8 cellular contexts compared by ENCODE assay signal in genomic region chr12:108950991-108951739, GRCh38.
DNase-seq lines count a peak whose midpoint lies in the region; ATAC-seq, FAIRE-seq and TF ChIP-seq lines count a peak whose summit lies in the region.

No MANE protein-coding gene starts in this region.

- intact Hi-C loops in heart left ventricle (cut with DNase I): loop anchor here in 9 of 10 donors (2.0 to 10.0 kb wide), 17 partner anchors 64 to 389 kb away; partner anchors contain the start of genes ISCU (in 4 of the 9), SART3 (in 3 of the 9), ALKBH2 (in 2 of the 9) and SSH1 (in 2 of the 9)

- peaks cover 0 to 12% (median 2%) of the 10 kb centered on the region in 12 donors for H3K9me3 ChIP-seq in heart left ventricle

- H3K4me1 Mint-ChIP-seq in activated naive CD8-positive, alpha-beta T cell treated with anti-CD3 and anti-CD28 coated beads, Interleukin-2, amount 10 ng/mL, durations not matched to agents 7 days and 5 days: peaks cover 2% of the 10 kb centered on the region

- peak; percentile 86 for ATAC-seq in SK-N-SH treated with all-trans-retinoic acid at 6 μM for 48 hours
- ATAC-seq in activated naive CD8-positive, alpha-beta T cell treated with anti-CD3 and anti-CD28 coated beads, Interleukin-2, amount 10 ng/mL, durations not matched to agents 7 days and 5 days (ENCODE audit: low read depth): peak; percentile 79
- peak; percentile 34 to 73 (median 68) for ATAC-seq in heart left ventricle
- no peak for ATAC-seq in HG02885 (IDR thresholded peaks at IDR 0.05; ENCODE audit: poor library complexity, unreplicated experiment)

- peaks cover 0 to 18% (median 7%) of the 10 kb centered on the region in 12 donors for H3K4me1 ChIP-seq in heart left ventricle

- WGBS in heart left ventricle, 4 donors: 24 to 27% (median 25%) methylated on average over 12 of the region's 12 CpGs

- peaks cover 24% of the 10 kb centered on the region for H3K27me3 Mint-ChIP-seq in activated naive CD8-positive, alpha-beta T cell treated with anti-CD3 and anti-CD28 coated beads, Interleukin-2, amount 10 ng/mL, durations not matched to agents 7 days and 5 days

- H3K4me3 Mint-ChIP-seq in activated naive CD8-positive, alpha-beta T cell treated with anti-CD3 and anti-CD28 coated beads, Interleukin-2, amount 10 ng/mL, durations not matched to agents 7 days and 5 days: no peak overlapping the region

- TF ChIP-seq POLR2A in heart left ventricle (IDR thresholded peaks at IDR 0.05): no peak

- POLR2A ChIA-PET in activated naive CD8-positive, alpha-beta T cell treated with anti-CD3 and anti-CD28 coated beads, Interleukin-2, amount 10 ng/mL, durations not matched to agents 7 days and 5 days (lab: Charles Lee): interaction anchor here (1.7 kb wide), 1 partner anchor 94 kb away, joined by 5 read pairs; the partner anchor contains the start of gene SSH1

- peaks cover 7% of the 10 kb centered on the region for H3K9me3 Mint-ChIP-seq in activated naive CD8-positive, alpha-beta T cell treated with anti-CD3 and anti-CD28 coated beads, Interleukin-2, amount 10 ng/mL, durations not matched to agents 7 days and 5 days

- H3K27me3 ChIP-seq in heart left ventricle: no peaks in the 10 kb centered on the region

- H3K27ac ChIP-seq in heart left ventricle: peak overlapping the region in 1 of 12 donors; percentile 36

- peak overlapping the region in 2 of 12 donors; percentile 9 to 21 for H3K4me3 ChIP-seq in heart left ventricle

- no peaks in the 10 kb centered on the region for H3K36me3 Mint-ChIP-seq in activated naive CD8-positive, alpha-beta T cell treated with anti-CD3 and anti-CD28 coated beads, Interleukin-2, amount 10 ng/mL, durations not matched to agents 7 days and 5 days

- no peaks in the 10 kb centered on the region for H3K36me3 ChIP-seq in heart left ventricle

- FAIRE-seq in urothelium cell line (lab: Jason Lieb, UNC): no peak

- DNase-seq in GM10266 (ENCODE audit: extremely low spot score) (peak; percentile 53), NCI-H1048 (lab: John Stamatoyannopoulos, UW) (peak; percentile 5), heart left ventricle (peak; percentile 50 to 75 (median 67)), putamen (ENCODE audit: low spot score) (peak; percentile 69), urothelium cell line (ENCODE audit: low spot score) (peak; percentile 20)
- DNase-seq in activated naive CD8-positive, alpha-beta T cell treated with anti-CD3 and anti-CD28 coated beads, Interleukin-2, amount 10 ng/mL, durations not matched to agents 7 days and 5 days: peak; percentile 67

- TF ChIP-seq CTCF in GM10266 (IDR thresholded peaks at IDR 0.05; ENCODE audit: control insufficient read depth, insufficient read depth, low read depth, missing control alignments) (peak; percentile 83), heart left ventricle (IDR thresholded peaks at IDR 0.05) (peak; percentile 75 to 97 (median 88))

- H3K27ac Mint-ChIP-seq in activated naive CD8-positive, alpha-beta T cell treated with anti-CD3 and anti-CD28 coated beads, Interleukin-2, amount 10 ng/mL, durations not matched to agents 7 days and 5 days: no peak overlapping the region

TF ChIP-seq in SK-N-SH treated with all-trans-retinoic acid at 6 μM for 48 hours, 23 proteins besides CTCF, POLR2A, EP300 and RAD21:
- no peak for TF ChIP-seq ZFP30 (CRISPR knock-in tag; IDR thresholded peaks at IDR 0.05)

Comparison
In these comparisons a context has a peak if more than half of its experiments do, and no peak if none do; other contexts are left out.
1. DNase-seq: peak in every context shown above with its lines; median percentile 69 in putamen; 67 in activated naive CD8-positive, alpha-beta T cell treated with anti-CD3 and anti-CD28 coated beads, Interleukin-2, amount 10 ng/mL, durations not matched to agents 7 days and 5 days; 67 in heart left ventricle; 53 in GM10266; 20 in urothelium cell line; 5 in NCI-H1048.